Comparison of ENCODE assay signal across 10 cellular contexts in genomic region chr16:74605332-74605731, GRCh38. TPM values are rescaled to one million over a fixed set of nuclear protein-coding genes. Genes with fewer than 3 reads are reported as not detected.
DNase-seq lines count a peak whose midpoint lies in the region; ATAC-seq, FAIRE-seq and TF ChIP-seq lines count a peak whose summit lies in the region.
"Had no signal": no experiment of that assay in that cellular context is flagged by ENCODE, and none has a peak within 500 bp of the region (broad histone marks: within the 10 kb centered on the region; RNA-seq: fewer than 3 reads in every experiment).

No MANE protein-coding gene starts in this region.

- DNase-seq in HFFc6 (no peak), hepatocyte (ENCODE audit: low spot score) (no peak), GM12892 (ENCODE audit: insufficient read length) (no peak)
- no peak for DNase-seq in activated CD4-positive, alpha-beta memory T cell treated with anti-CD3 and anti-CD28 coated beads, Interleukin-2, amount 10 ng/mL, durations not matched to agents 7 days and 5 days
- DNase-seq: NCI-H1048; stimulated activated CD4-positive, alpha-beta T cell treated with anti-CD3 and anti-CD28 coated beads, Interleukin-4, amount 100 ng/mL, for 4 hours had no signal

- ATAC-seq in GM19452 (IDR thresholded peaks at IDR 0.05; ENCODE audit: unreplicated experiment), result no peak
- ATAC-seq in HG03457 (IDR thresholded peaks at IDR 0.05; ENCODE audit: unreplicated experiment), result no peak
- no peak for ATAC-seq in GM18858 (IDR thresholded peaks at IDR 0.05; ENCODE audit: unreplicated experiment)

- peak overlapping the region; percentile 90 for H3K4me2 ChIP-seq in hepatocyte

- CTCF ChIA-PET in activated CD4-positive, alpha-beta memory T cell treated with anti-CD3 and anti-CD28 coated beads, Interleukin-2, amount 10 ng/mL, durations not matched to agents 7 days and 5 days (lab: Charles Lee), result interaction anchor here (1.3 kb wide), 1 partner anchor 17 kb away, joined by 6 read pairs; no protein-coding TSS in a partner anchor

- peaks cover 64% of the 10 kb centered on the region for H3K79me2 ChIP-seq in hepatocyte

- H3K27me3 Mint-ChIP-seq in HFFc6 (ENCODE audit: insufficient read depth), result no peaks in the 10 kb centered on the region
- H3K27me3 Mint-ChIP-seq in activated CD4-positive, alpha-beta memory T cell treated with anti-CD3 and anti-CD28 coated beads, Interleukin-2, amount 10 ng/mL, durations not matched to agents 7 days and 5 days, result no peaks in the 10 kb centered on the region

- H2AFZ ChIP-seq in hepatocyte, result no peak overlapping the region

- H3K27ac Mint-ChIP-seq in HFFc6, result peak overlapping the region; percentile 91
- H3K27ac Mint-ChIP-seq in activated CD4-positive, alpha-beta memory T cell treated with anti-CD3 and anti-CD28 coated beads, Interleukin-2, amount 10 ng/mL, durations not matched to agents 7 days and 5 days, result peak overlapping the region; percentile 27

- peak overlapping the region; percentile 99 for H3K27ac ChIP-seq in hepatocyte
- H3K27ac ChIP-seq in skin epidermis, result peak overlapping the region in 8 of 21 experiments; percentile 5 to 98 (median 95)

- POLR2A ChIA-PET in activated CD4-positive, alpha-beta memory T cell treated with anti-CD3 and anti-CD28 coated beads, Interleukin-2, amount 10 ng/mL, durations not matched to agents 7 days and 5 days (lab: Charles Lee), result interaction anchor here (0.6 to 4.6 kb wide), 7 partner anchors 13 to 308 kb away, joined by 3 to 41 read pairs (median 5); partner anchors contain the start of genes PSMD7 and RFWD3

- no peaks in the 10 kb centered on the region for H3K9me3 ChIP-seq in hepatocyte (ENCODE audit: low read depth)

- H3K4me3 ChIP-seq in hepatocyte (peak overlapping the region; percentile 99), skin epidermis (peak overlapping the region in 6 of 7 experiments; percentile 85 to 100 (median 94))

- peaks cover 62% of the 10 kb centered on the region for H3K4me1 Mint-ChIP-seq in HFFc6 (ENCODE audit: low read depth)
- H3K4me1 Mint-ChIP-seq in activated CD4-positive, alpha-beta memory T cell treated with anti-CD3 and anti-CD28 coated beads, Interleukin-2, amount 10 ng/mL, durations not matched to agents 7 days and 5 days, result peaks cover 75% of the 10 kb centered on the region

- no peaks in the 10 kb centered on the region for H3K9me2 ChIP-seq in hepatocyte (replicated peaks; ENCODE audit: insufficient read depth)

- no peaks in the 10 kb centered on the region for H3K9me3 Mint-ChIP-seq in HFFc6
- H3K9me3 Mint-ChIP-seq in activated CD4-positive, alpha-beta memory T cell treated with anti-CD3 and anti-CD28 coated beads, Interleukin-2, amount 10 ng/mL, durations not matched to agents 7 days and 5 days, result no peaks in the 10 kb centered on the region

- WGBS in hepatocyte (ENCODE audit: low lambda C conversion rate, missing lambda C conversion rate), result 45% methylated on average over 6 of the region's 6 CpGs

- H3K36me3 ChIP-seq in hepatocyte (replicated peaks; ENCODE audit: insufficient read depth, low read depth), result no peaks in the 10 kb centered on the region

- H3K4me1 ChIP-seq in hepatocyte (ENCODE audit: insufficient read depth), result peaks cover 27% of the 10 kb centered on the region

- TF ChIP-seq CTCF in HFFc6 (IDR thresholded peaks at IDR 0.05) (no peak), hepatocyte (IDR thresholded peaks at IDR 0.05; ENCODE audit: poor library complexity) (no peak)

- FAIRE-seq in GM12892 (lab: Jason Lieb, UNC), result no peak

- peak overlapping the region; percentile 96 for H3K4me3 Mint-ChIP-seq in HFFc6
- H3K4me3 Mint-ChIP-seq in activated CD4-positive, alpha-beta memory T cell treated with anti-CD3 and anti-CD28 coated beads, Interleukin-2, amount 10 ng/mL, durations not matched to agents 7 days and 5 days, result peak overlapping the region; percentile 92

- H3K36me3 Mint-ChIP-seq in HFFc6 (ENCODE audit: low read depth), result peaks cover 18% of the 10 kb centered on the region; the same call in 1 of the 2 replicates
- peaks cover 38% of the 10 kb centered on the region for H3K36me3 Mint-ChIP-seq in activated CD4-positive, alpha-beta memory T cell treated with anti-CD3 and anti-CD28 coated beads, Interleukin-2, amount 10 ng/mL, durations not matched to agents 7 days and 5 days (ENCODE audit: low read depth)

- no peaks in the 10 kb centered on the region for H3K27me3 ChIP-seq in hepatocyte

- TF ChIP-seq POLR2A in GM12892 (IDR thresholded peaks at IDR 0.05; ENCODE audit: low read depth, low read length), result no peak

- H4K20me1 ChIP-seq in hepatocyte (ENCODE audit: insufficient read depth, poor library complexity, severe bottlenecking), result peaks cover 56% of the 10 kb centered on the region

RNA-seq across cellular contexts. Expression of gene GLG1, which starts 1.6 kb away (rescaled TPM):
- 100 to 1,000 TPM; 149 to 167 (median 161) TPM for total RNA-seq in HFFc6 (2021; fragmentation: NEBNext Ultra II Directional; extraction: Animal tissue kit (Norgen Biotek cat#: 25700))
- 100 to 1,000 TPM; 130 to 132 TPM for total RNA-seq in activated CD4-positive, alpha-beta memory T cell treated with anti-CD3 and anti-CD28 coated beads, Interleukin-2, amount 10 ng/mL, durations not matched to agents 7 days and 5 days
- 131 and 142 TPM in 2 replicates for total RNA-seq in hepatocyte
- 146 and 148 TPM in 2 replicates for polyA plus RNA-seq in hepatocyte
- polyA plus RNA-seq in GM12892 (2012; ENCODE audit: missing spikeins), result 25.5 TPM
